ENCODE assay signal across 1 cellular context in genomic region chr6:27547157-27548075, GRCh38.
A peak's percentile ranks its signal among the peaks of the same experiment; 100 is the strongest.
TF ChIP-seq lines count a peak whose summit lies in the region.

No MANE protein-coding gene starts in this region.

TF ChIP-seq in HEK293, 187 proteins besides CTCF, POLR2A, EP300 and RAD21 (continued from another document):
- TF ChIP-seq, protein P1, sequence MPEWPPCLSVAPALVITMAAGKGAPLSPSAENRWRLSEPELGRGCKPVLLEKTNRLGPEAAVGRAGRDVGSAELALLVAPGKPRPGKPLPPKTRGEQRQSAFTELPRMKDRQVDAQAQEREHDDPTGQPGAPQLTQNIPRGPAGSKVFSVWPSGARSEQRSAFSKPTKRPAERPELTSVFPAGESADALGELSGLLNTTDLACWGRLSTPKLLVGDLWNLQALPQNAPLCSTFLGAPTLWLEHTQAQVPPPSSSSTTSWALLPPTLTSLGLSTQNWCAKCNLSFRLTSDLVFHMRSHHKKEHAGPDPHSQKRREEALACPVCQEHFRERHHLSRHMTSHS (tag by site-specific recombination; IDR thresholded peaks at IDR 0.05) = no peak
- 0 out of 2 replicates have a peak, but pooled peaks have one; percentile 56 for TF ChIP-seq ZNF558 (tag by site-specific recombination; IDR thresholded peaks at IDR 0.05)
- TF ChIP-seq, protein P2, sequence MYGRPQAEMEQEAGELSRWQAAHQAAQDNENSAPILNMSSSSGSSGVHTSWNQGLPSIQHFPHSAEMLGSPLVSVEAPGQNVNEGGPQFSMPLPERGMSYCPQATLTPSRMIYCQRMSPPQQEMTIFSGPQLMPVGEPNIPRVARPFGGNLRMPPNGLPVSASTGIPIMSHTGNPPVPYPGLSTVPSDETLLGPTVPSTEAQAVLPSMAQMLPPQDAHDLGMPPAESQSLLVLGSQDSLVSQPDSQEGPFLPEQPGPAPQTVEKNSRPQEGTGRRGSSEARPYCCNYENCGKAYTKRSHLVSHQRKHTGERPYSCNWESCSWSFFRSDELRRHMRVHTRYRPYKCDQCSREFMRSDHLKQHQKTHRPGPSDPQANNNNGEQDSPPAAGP (tag by site-specific recombination; IDR thresholded peaks at IDR 0.05) = peak; percentile 53; the same call in 1 of the 2 replicates
- TF ChIP-seq, protein P3, sequence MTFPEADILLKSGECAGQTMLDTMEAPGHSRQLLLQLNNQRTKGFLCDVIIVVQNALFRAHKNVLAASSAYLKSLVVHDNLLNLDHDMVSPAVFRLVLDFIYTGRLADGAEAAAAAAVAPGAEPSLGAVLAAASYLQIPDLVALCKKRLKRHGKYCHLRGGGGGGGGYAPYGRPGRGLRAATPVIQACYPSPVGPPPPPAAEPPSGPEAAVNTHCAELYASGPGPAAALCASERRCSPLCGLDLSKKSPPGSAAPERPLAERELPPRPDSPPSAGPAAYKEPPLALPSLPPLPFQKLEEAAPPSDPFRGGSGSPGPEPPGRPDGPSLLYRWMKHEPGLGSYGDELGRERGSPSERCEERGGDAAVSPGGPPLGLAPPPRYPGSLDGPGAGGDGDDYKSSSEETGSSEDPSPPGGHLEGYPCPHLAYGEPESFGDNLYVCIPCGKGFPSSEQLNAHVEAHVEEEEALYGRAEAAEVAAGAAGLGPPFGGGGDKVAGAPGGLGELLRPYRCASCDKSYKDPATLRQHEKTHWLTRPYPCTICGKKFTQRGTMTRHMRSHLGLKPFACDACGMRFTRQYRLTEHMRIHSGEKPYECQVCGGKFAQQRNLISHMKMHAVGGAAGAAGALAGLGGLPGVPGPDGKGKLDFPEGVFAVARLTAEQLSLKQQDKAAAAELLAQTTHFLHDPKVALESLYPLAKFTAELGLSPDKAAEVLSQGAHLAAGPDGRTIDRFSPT (tag by site-specific recombination; IDR thresholded peaks at IDR 0.05) = peak; percentile 28; the same call in 1 of the 2 replicates
- 0 out of 2 replicates have a peak, but pooled peaks have one; percentile 40 for TF ChIP-seq ZNF843 (tag by site-specific recombination; IDR thresholded peaks at IDR 0.05)
- peak; percentile 71 for TF ChIP-seq KLF10 (tag by site-specific recombination; IDR thresholded peaks at IDR 0.05)
- TF ChIP-seq, protein P4, sequence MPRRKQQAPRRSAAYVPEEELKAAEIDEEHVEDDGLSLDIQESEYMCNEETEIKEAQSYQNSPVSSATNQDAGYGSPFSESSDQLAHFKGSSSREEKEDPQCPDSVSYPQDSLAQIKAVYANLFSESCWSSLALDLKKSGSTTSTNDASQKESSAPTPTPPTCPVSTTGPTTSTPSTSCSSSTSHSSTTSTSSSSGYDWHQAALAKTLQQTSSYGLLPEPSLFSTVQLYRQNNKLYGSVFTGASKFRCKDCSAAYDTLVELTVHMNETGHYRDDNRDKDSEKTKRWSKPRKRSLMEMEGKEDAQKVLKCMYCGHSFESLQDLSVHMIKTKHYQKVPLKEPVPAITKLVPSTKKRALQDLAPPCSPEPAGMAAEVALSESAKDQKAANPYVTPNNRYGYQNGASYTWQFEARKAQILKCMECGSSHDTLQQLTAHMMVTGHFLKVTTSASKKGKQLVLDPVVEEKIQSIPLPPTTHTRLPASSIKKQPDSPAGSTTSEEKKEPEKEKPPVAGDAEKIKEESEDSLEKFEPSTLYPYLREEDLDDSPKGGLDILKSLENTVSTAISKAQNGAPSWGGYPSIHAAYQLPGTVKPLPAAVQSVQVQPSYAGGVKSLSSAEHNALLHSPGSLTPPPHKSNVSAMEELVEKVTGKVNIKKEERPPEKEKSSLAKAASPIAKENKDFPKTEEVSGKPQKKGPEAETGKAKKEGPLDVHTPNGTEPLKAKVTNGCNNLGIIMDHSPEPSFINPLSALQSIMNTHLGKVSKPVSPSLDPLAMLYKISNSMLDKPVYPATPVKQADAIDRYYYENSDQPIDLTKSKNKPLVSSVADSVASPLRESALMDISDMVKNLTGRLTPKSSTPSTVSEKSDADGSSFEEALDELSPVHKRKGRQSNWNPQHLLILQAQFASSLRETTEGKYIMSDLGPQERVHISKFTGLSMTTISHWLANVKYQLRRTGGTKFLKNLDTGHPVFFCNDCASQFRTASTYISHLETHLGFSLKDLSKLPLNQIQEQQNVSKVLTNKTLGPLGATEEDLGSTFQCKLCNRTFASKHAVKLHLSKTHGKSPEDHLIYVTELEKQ (tag by site-specific recombination; IDR thresholded peaks at IDR 0.05; ENCODE audit: borderline replicate concordance) = peak; percentile 23; the same call in 1 of the 2 replicates
- no peak for TF ChIP-seq ZNF248 (tag by site-specific recombination; IDR thresholded peaks at IDR 0.05)
- TF ChIP-seq ZNF416 (tag by site-specific recombination; IDR thresholded peaks at IDR 0.05) = no peak
- peak; percentile 30; the same call in 1 of the 2 replicates for TF ChIP-seq ZNF664 (tag by site-specific recombination; IDR thresholded peaks at IDR 0.05)
- no peak for TF ChIP-seq ZNF544 (tag by site-specific recombination; IDR thresholded peaks at IDR 0.05)
- no peak for TF ChIP-seq HOXD13 (CRISPR knock-in tag; IDR thresholded peaks at IDR 0.05; ENCODE audit: borderline replicate concordance)
